ENCODE assay signal across 1 cellular context in genomic region chr16:10558746-10559641, GRCh38.
TF ChIP-seq lines count a peak whose summit lies in the region.

No MANE protein-coding gene starts in this region.

TF ChIP-seq in GM23338, 12 proteins besides CTCF, POLR2A, EP300 and RAD21 (continued from another document):
- TF ChIP-seq ZNF462 (CRISPR knock-in tag; IDR thresholded peaks at IDR 0.05) (no peak), ZNF114 (CRISPR knock-in tag; IDR thresholded peaks at IDR 0.05) (no peak), JUNB (IDR thresholded peaks at IDR 0.05; ENCODE audit: unreplicated experiment) (no peak), EZH2 (IDR thresholded peaks at IDR 0.05; ENCODE audit: low read depth, unreplicated experiment) (no peak), REST (IDR thresholded peaks at IDR 0.05; ENCODE audit: unreplicated experiment) (no peak), CREB1 (CRISPR knock-in tag; IDR thresholded peaks at IDR 0.05; ENCODE audit: low read depth) (no peak), ETS1 (IDR thresholded peaks at IDR 0.05) (no peak), ZNF331 (CRISPR knock-in tag; IDR thresholded peaks at IDR 0.05; ENCODE audit: low read depth) (no peak)
